ENCODE assay signal across 19 cellular contexts in the genomic region with DNA sequence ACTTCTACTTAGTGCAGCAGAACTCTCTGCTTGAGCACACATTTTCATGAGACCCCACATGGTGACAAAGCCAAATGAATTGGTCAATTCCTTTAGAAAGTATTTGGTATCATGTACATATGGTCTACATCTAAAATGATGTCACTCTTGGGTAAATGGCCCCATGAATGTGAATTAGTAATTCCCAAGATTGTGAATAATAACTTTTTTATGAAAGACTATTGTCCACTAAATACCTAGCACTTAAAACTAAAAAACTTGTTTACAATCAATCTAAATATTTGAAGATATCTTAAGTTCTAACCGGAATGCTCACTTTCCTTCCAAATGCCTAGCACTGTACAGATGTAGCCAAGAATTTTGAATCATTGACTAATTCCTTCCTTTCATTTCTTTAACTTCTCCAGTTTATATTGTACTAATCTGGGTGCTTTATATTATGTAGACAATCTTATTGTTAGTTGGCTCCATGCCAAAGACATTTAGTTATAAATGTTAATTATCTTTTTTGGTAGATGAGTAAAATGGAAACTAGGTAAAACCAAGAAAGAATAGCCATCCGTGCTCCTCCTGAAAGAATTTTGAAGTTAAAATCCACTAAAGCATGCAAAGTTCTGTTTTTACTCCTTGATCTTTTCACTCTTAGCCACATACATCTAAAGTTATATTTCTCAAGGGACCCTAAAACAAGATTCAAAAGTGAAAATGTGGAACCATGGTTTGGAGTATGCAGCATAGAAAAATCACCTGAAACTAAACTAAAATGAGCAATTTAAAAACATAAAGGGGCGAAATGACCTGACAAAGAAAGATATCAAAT.
DNase-seq lines count a peak whose midpoint lies in the region; ATAC-seq and TF ChIP-seq lines count a peak whose summit lies in the region.
"Had no signal": no experiment of that assay in that cellular context is flagged by ENCODE, and none has a peak within 500 bp of the region (broad histone marks: within the 10 kb centered on the region; RNA-seq: fewer than 3 reads in every experiment).

No MANE protein-coding gene starts in this region.

- H3K27ac ChIP-seq in right atrium auricular region = no peak overlapping the region
- H3K27ac ChIP-seq: lower lobe of right lung had no signal

- H3K4me3 ChIP-seq in astrocyte of the spinal cord (ENCODE audit: low read depth, low read length) (no peak overlapping the region), right atrium auricular region (no peak overlapping the region)
- H3K4me3 ChIP-seq: lower lobe of right lung had no signal

- H3K27me3 Mint-ChIP-seq in stimulated activated naive B cell treated with anti-CD40 and anti-IgM and Interleukin-4, amounts not matched to agents 10 μg/mL and 1 μg/mL and 100 μg/mL, for 72 hours = peaks cover 2 to 4% of the 10 kb centered on the region in 2 donors

- ATAC-seq in GM18907 (IDR thresholded peaks at IDR 0.05; ENCODE audit: unreplicated experiment) = peak; percentile 66
- ATAC-seq in HG02884 (IDR thresholded peaks at IDR 0.05; ENCODE audit: unreplicated experiment) = peak; percentile 50
- ATAC-seq in stimulated activated naive B cell treated with anti-CD40 and anti-IgM and Interleukin-4, amounts not matched to agents 10 μg/mL and 1 μg/mL and 100 μg/mL, for 72 hours (replicated peaks) = peak; percentile 83 to 85
- ATAC-seq in GM19324 (IDR thresholded peaks at IDR 0.05; ENCODE audit: low FRiP score, unreplicated experiment) = no peak
- ATAC-seq: lower lobe of right lung had no signal

- no peaks in the 10 kb centered on the region for H3K36me3 ChIP-seq in right atrium auricular region
- H3K36me3 ChIP-seq: lower lobe of right lung had no signal

- peak; percentile 17 for DNase-seq in astrocyte of the spinal cord (ENCODE audit: low read depth, low spot score)
- DNase-seq in stimulated activated naive B cell treated with anti-CD40 and anti-IgM and Interleukin-4, amounts not matched to agents 10 μg/mL and 1 μg/mL and 100 μg/mL, for 72 hours = no peak
- no peak for DNase-seq in NCI-H1105 (lab: John Stamatoyannopoulos, UW)
- DNase-seq in right atrium auricular region (ENCODE audit: low spot score) = no peak
- no peak for DNase-seq in NCI-H524 (lab: John Stamatoyannopoulos, UW)
- DNase-seq: activated CD4-positive, alpha-beta T cell treated with anti-CD3 and anti-CD28 coated beads, Interleukin-2, amount 50 U/mL, for 48 hours; anterior cingulate cortex; CD4-positive, CD25-positive, alpha-beta regulatory T cell; dermis blood vessel endothelial cell; EL; lower lobe of right lung; NCI-H2029; SHP77; stimulated activated naive CD4-positive, alpha-beta T cell; T-helper 9 cell had no signal

- H3K4me3 Mint-ChIP-seq in stimulated activated naive B cell treated with anti-CD40 and anti-IgM and Interleukin-4, amounts not matched to agents 10 μg/mL and 1 μg/mL and 100 μg/mL, for 72 hours = peak overlapping the region; percentile 27 to 42
- H3K4me3 Mint-ChIP-seq: CD4-positive, CD25-positive, alpha-beta regulatory T cell had no signal

- no peak overlapping the region for H3K27ac Mint-ChIP-seq in stimulated activated naive B cell treated with anti-CD40 and anti-IgM and Interleukin-4, amounts not matched to agents 10 μg/mL and 1 μg/mL and 100 μg/mL, for 72 hours
- H3K27ac Mint-ChIP-seq: activated T-helper 2 cell treated with anti-CD3 and anti-CD28 coated beads, Interferon-gamma antibody, Interleukin-2, Interleukin-4, amounts not matched to agents 10 μg/mL and 5 μg/mL and 100 μg/mL, durations not matched to agents 14 hours and 24 hours and 36 hours; CD4-positive, CD25-positive, alpha-beta regulatory T cell had no signal

- TF ChIP-seq CTCF in astrocyte of the spinal cord (IDR thresholded peaks at IDR 0.05; ENCODE audit: low read depth, low read length) (no peak), right atrium auricular region (IDR thresholded peaks at IDR 0.05) (no peak)

- peaks cover 0 to 4% of the 10 kb centered on the region in 2 donors for H3K9me3 ChIP-seq in right atrium auricular region
- H3K9me3 ChIP-seq: lower lobe of right lung had no signal

- H3K4me1 Mint-ChIP-seq in stimulated activated naive B cell treated with anti-CD40 and anti-IgM and Interleukin-4, amounts not matched to agents 10 μg/mL and 1 μg/mL and 100 μg/mL, for 72 hours = peaks cover 17 to 25% of the 10 kb centered on the region in 2 donors
- H3K4me1 Mint-ChIP-seq: CD4-positive, CD25-positive, alpha-beta regulatory T cell had no signal

- H3K27me3 ChIP-seq in right atrium auricular region = no peaks in the 10 kb centered on the region

- peaks cover 0 to 4% of the 10 kb centered on the region in 2 donors for H3K36me3 Mint-ChIP-seq in stimulated activated naive B cell treated with anti-CD40 and anti-IgM and Interleukin-4, amounts not matched to agents 10 μg/mL and 1 μg/mL and 100 μg/mL, for 72 hours
- H3K36me3 Mint-ChIP-seq: CD4-positive, CD25-positive, alpha-beta regulatory T cell had no signal

- H3K9me3 Mint-ChIP-seq in stimulated activated naive B cell treated with anti-CD40 and anti-IgM and Interleukin-4, amounts not matched to agents 10 μg/mL and 1 μg/mL and 100 μg/mL, for 72 hours = peaks cover 0 to 2% of the 10 kb centered on the region in 2 donors
- H3K9me3 Mint-ChIP-seq: activated T-helper 2 cell treated with anti-CD3 and anti-CD28 coated beads, Interferon-gamma antibody, Interleukin-2, Interleukin-4, amounts not matched to agents 10 μg/mL and 5 μg/mL and 100 μg/mL, durations not matched to agents 14 hours and 24 hours and 36 hours; CD4-positive, CD25-positive, alpha-beta regulatory T cell had no signal

- peaks cover 0 to 6% of the 10 kb centered on the region in 2 donors for H3K4me1 ChIP-seq in right atrium auricular region

- in situ Hi-C loops in astrocyte of the spinal cord (cut with HindIII; ENCODE audit: low sequenced_read_pairs) = no loop called here
